8 cellular contexts compared by ENCODE assay signal in the genomic region with DNA sequence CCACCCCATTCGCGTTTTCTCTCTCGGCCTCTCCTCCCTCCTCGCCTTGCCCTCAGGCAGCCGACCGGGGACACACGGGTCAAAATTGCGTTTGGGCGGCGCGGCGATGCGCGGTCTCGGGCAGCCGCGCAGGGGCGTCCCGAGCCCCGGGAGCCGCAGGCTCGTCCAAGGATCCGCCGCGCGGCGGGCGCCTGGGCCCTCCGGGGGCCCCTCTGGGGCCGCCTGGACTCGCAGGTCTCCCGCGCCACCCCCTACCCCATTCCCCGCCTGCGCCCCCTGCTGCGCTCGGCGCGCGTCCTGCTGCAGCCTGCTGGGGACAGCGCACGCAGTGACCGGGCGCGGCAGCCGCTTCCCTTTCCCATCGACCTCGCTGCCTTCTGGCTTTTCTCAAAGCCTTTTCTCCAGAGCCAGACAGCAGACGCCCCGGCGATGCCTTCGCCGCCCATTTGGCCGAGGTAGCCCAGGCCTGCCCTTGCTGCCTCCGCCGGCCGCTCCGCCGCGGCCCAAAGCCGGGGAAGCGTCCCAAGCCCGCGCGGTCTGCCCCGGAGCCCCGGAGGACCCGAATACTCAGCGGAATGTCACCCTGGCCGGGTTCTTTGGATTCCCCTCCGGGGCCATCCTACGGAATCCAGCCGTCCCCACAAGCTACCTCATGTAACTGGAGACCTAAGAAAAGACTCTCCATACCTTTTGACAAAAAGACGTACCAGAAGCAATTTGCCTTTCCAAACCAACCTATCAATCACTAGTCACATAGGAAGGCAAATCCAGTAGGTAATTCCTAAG. TPM values are rescaled to one million over a fixed set of nuclear protein-coding genes. Genes with fewer than 3 reads are reported as not detected.
DNase-seq lines count a peak whose midpoint lies in the region; FAIRE-seq lines count a peak whose summit lies in the region.

No MANE protein-coding gene starts in this region.

- H4K20me1 ChIP-seq in GM23248 (ENCODE audit: insufficient read depth): no peaks in the 10 kb centered on the region

- H3K9ac ChIP-seq in GM23248: no peak overlapping the region

- peaks cover 56% of the 10 kb centered on the region for H3K27me3 Mint-ChIP-seq in activated naive CD8-positive, alpha-beta T cell

- H3K36me3 ChIP-seq in GM23248 (ENCODE audit: low read depth) (no peaks in the 10 kb centered on the region), iPS DF 6.9 (ENCODE audit: control insufficient read depth, insufficient read depth, low read length) (no peaks in the 10 kb centered on the region), small intestine (ENCODE audit: control insufficient read depth in 2 of 2, insufficient read depth in 2 of 2, low read length in 2 of 2) (no peaks in the 10 kb centered on the region)

- H3K4me3 ChIP-seq in GM23248: peak overlapping the region; percentile 62
- peak overlapping the region; percentile 25; the same call in 1 of the 2 replicates for H3K4me3 ChIP-seq in iPS DF 6.9 (ENCODE audit: low read length)
- H3K4me3 ChIP-seq in small intestine (ENCODE audit: low read depth in 1 of 2, low read length in 2 of 2): peak overlapping the region; percentile 13 to 35

- no peaks in the 10 kb centered on the region for H3K9me2 ChIP-seq in GM23248 (ENCODE audit: insufficient read depth)

- H3F3A ChIP-seq in GM23248 (ENCODE audit: insufficient read depth): no peaks in the 10 kb centered on the region

- H3K9me3 ChIP-seq in GM23248 (ENCODE audit: low read depth) (no peaks in the 10 kb centered on the region), iPS DF 6.9 (ENCODE audit: control insufficient read depth, insufficient read depth, low read length) (no peaks in the 10 kb centered on the region), small intestine (ENCODE audit: control insufficient read depth, low read depth) (no peaks in the 10 kb centered on the region)

- H3K36me3 Mint-ChIP-seq in activated naive CD8-positive, alpha-beta T cell: no peaks in the 10 kb centered on the region

- H3K27me3 ChIP-seq in GM23248 (replicated peaks; ENCODE audit: insufficient read depth) (peaks cover 55% of the 10 kb centered on the region), iPS DF 6.9 (ENCODE audit: control insufficient read depth, insufficient read depth, low read length) (peaks cover 61% of the 10 kb centered on the region), small intestine (ENCODE audit: control insufficient read depth in 2 of 2, insufficient read depth in 2 of 2, low read length in 2 of 2) (peaks cover 6 to 14% of the 10 kb centered on the region in 2 donors)

- H3K27ac Mint-ChIP-seq in activated naive CD8-positive, alpha-beta T cell: no peak overlapping the region

- H3K4me2 ChIP-seq in GM23248 (ENCODE audit: unreplicated experiment): peak overlapping the region; percentile 80

- no peaks in the 10 kb centered on the region for H3K9me3 Mint-ChIP-seq in activated naive CD8-positive, alpha-beta T cell (ENCODE audit: low read depth)

- FAIRE-seq in small intestine (lab: Jason Lieb, UNC): no peak

- peak overlapping the region; percentile 85 for H3K4me3 Mint-ChIP-seq in activated naive CD8-positive, alpha-beta T cell

- H3K79me2 ChIP-seq in GM23248 (ENCODE audit: insufficient read depth): no peaks in the 10 kb centered on the region

- H3K4me1 ChIP-seq in GM23248 (ENCODE audit: insufficient read depth) (no peaks in the 10 kb centered on the region), iPS DF 6.9 (ENCODE audit: control insufficient read depth, insufficient read depth, low read length) (peaks cover 1% of the 10 kb centered on the region; the same call in 1 of the 2 replicates), small intestine (ENCODE audit: control insufficient read depth in 2 of 2, insufficient read depth in 1 of 2, low read depth in 1 of 2, low read length in 1 of 2) (no peaks in the 10 kb centered on the region)

- DNase-seq in GM23248: peak; percentile 47
- DNase-seq in iPS DF 6.9 (ENCODE audit: low read depth, low spot score): no peak
- no peak for DNase-seq in small intestine
- no peak for DNase-seq in NK-92 (lab: John Stamatoyannopoulos, UW; ENCODE audit: unreplicated experiment)
- DNase-seq in activated CD4-positive, CD25-positive, alpha-beta regulatory T cell treated with anti-CD3 and anti-CD28 coated beads, Interleukin-2, amount 50 U/mL, for 72 hours: no peak
- DNase-seq in activated CD4-positive, CD25-positive, alpha-beta regulatory T cell (lab: John Stamatoyannopoulos, UW): no peak
- DNase-seq in HUDEP-2 (lab: John Stamatoyannopoulos, UW; ENCODE audit: unreplicated experiment in 76 of 76): no peak

- H2AFZ ChIP-seq in GM23248: peak overlapping the region; percentile 73

- WGBS in GM23248 (ENCODE audit: low coverage in 1 of 2, low lambda C conversion rate in 2 of 2, missing lambda C conversion rate in 2 of 2), 2 experiments: 2% methylated on average over 55 to 71 of the region's 74 CpGs
- no CpG with 5 or more reads among the region's 74 CpGs for WGBS in iPS DF 6.9 (ENCODE audit: insufficient coverage, insufficient read length)
- WGBS in small intestine, 3 donors: 2 to 12% (median 9%) methylated on average over 46 to 74 of the region's 74 CpGs

- in situ Hi-C loops in GM23248 (cut with MboI): no loop called here

- H3K27ac ChIP-seq in GM23248 (no peak overlapping the region), iPS DF 6.9 (ENCODE audit: low read length) (no peak overlapping the region), small intestine (ENCODE audit: low read depth in 1 of 2, low read length in 1 of 2) (no peak overlapping the region)

- peaks cover 10% of the 10 kb centered on the region for H3K4me1 Mint-ChIP-seq in activated naive CD8-positive, alpha-beta T cell (ENCODE audit: low read depth)

RNA-seq across cellular contexts. Expression of gene POU4F2, which starts 16.5 kb away (rescaled TPM):
- not detected in 2 replicates for total RNA-seq in GM23248 (2014; rRNA removed; shearing (Covaris generic))
- polyA plus RNA-seq in GM23248 (2016; fragmentation: Nextera tagmentation; extraction: Ambion mirVana): not detected in 2 replicates
- not detected for polyA plus RNA-seq in small intestine
